ENCODE assay signal across 33 cellular contexts in the genomic region with DNA sequence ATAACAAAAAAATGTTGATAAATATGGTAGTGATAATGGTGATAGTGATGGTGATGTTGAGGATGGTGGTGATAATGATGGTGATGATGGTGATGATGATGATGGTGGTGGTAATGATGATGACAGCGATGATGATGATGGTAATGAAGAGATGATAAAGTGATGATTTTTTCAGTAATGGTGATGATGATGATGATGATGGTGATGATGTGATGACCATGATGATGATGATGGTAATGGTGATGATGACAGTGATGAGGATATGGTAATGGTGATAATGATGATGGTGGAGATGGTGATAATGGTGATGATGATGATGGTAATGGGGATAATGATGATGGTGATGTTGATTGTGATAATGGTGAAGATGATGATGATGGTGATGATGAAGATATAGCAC.
"Had no signal": no experiment of that assay in that cellular context is flagged by ENCODE, and none has a peak within 500 bp of the region (broad histone marks: within the 10 kb centered on the region; RNA-seq: fewer than 3 reads in every experiment).

No MANE protein-coding gene starts in this region.

- H3K27me3 ChIP-seq: adrenal gland, body of pancreas, brain microvascular endothelial cell, breast epithelium had no signal

- FAIRE-seq: astrocyte, TTC549 had no signal

- DNase-seq: activated B cell treated with CpG ODN at 0.5 μM for 24 hours; activated CD4-positive, alpha-beta memory T cell treated with anti-CD3 and anti-CD28 coated beads for 36 hours; activated CD4-positive, alpha-beta T cell treated with anti-CD3 and anti-CD28 coated beads for 4 hours; activated CD4-positive, alpha-beta T cell treated with anti-CD3 and anti-CD28 coated beads, Interleukin-2, amount 10 ng/mL, durations not matched to agents 24 days and 14 days; activated CD4-positive, alpha-beta T cell treated with anti-CD3 and anti-CD28 coated beads, Interleukin-2, amount 50 U/mL, for 1 hour; activated CD4-positive, alpha-beta T cell treated with anti-CD3 and anti-CD28 coated beads, Interleukin-2, amount 50 U/mL, for 4 hours; activated CD4-positive, CD25-positive, alpha-beta regulatory T cell treated with anti-CD3 and anti-CD28 coated beads, Interleukin-2, amount 50 U/mL, for 72 hours; activated CD8-positive, alpha-beta memory T cell treated with anti-CD3 and anti-CD28 coated beads, Interleukin-2, amount 50 U/mL, for 4 hours; activated CD8-positive, alpha-beta T cell treated with anti-CD3 and anti-CD28 coated beads for 36 hours; activated effector memory CD4-positive, alpha-beta T cell treated with anti-CD3 and anti-CD28 coated beads, Interleukin-2, amount 50 U/mL, for 16 hours; activated gamma-delta T cell treated with Interleukin-2 at 50 U/mL for 16 hours; activated naive CD4-positive, alpha-beta T cell; activated naive CD4-positive, alpha-beta T cell treated with anti-CD3 and anti-CD28 coated beads for 36 hours; activated naive CD4-positive, alpha-beta T cell treated with anti-CD3 and anti-CD28 coated beads, Interleukin-2, amount 50 U/mL, for 16 hours; activated naive CD8-positive, alpha-beta T cell treated with anti-CD3 and anti-CD28 coated beads for 36 hours; activated T-cell treated with anti-CD3 and anti-CD28 coated beads for 4 hours; activated T-cell treated with anti-CD3 and anti-CD28 coated beads, Interleukin-2, amount 50 U/mL, for 1 hour; activated T-cell treated with anti-CD3 and anti-CD28 coated beads, Interleukin-2, amount 50 U/mL, for 4 hours; activated T-cell treated with anti-CD3 and anti-CD28 coated beads, Interleukin-2, amount 50 U/mL, for 72 hours; adrenal gland; amniotic stem cell; aorta; body of pancreas; brain microvascular endothelial cell; central memory CD4-positive, alpha-beta T cell; T-helper 2 cell; T-helper 9 cell had no signal

- H3K4me1 ChIP-seq: adrenal gland, body of pancreas, breast epithelium had no signal

- H3K27ac ChIP-seq: adrenal gland, body of pancreas, brain microvascular endothelial cell, breast epithelium, VCaP had no signal

- H3K9me3 ChIP-seq: adrenal gland, body of pancreas, breast epithelium had no signal

- H3K4me3 ChIP-seq: adrenal gland, body of pancreas, breast epithelium had no signal

- ATAC-seq: activated CD8-positive, alpha-beta T cell treated with anti-CD3 and anti-CD28 coated beads for 36 hours; activated naive CD4-positive, alpha-beta T cell treated with anti-CD3 and anti-CD28 coated beads, Interleukin-2, amount 50 U/mL, for 72 hours; activated T-cell treated with anti-CD3 and anti-CD28 coated beads, Interleukin-2, amount 50 U/mL, for 4 hours; activated T-cell treated with anti-CD3 and anti-CD28 coated beads, Interleukin-2, amount 50 U/mL, for 72 hours; activated T-helper 17 cell treated with anti-CD3 and anti-CD28 coated beads, Interleukin-2, amount 50 U/mL, for 72 hours; body of pancreas had no signal

- H3K36me3 ChIP-seq: adrenal gland, brain microvascular endothelial cell, breast epithelium had no signal
